1 cellular context compared by ENCODE assay signal in the genomic region with DNA sequence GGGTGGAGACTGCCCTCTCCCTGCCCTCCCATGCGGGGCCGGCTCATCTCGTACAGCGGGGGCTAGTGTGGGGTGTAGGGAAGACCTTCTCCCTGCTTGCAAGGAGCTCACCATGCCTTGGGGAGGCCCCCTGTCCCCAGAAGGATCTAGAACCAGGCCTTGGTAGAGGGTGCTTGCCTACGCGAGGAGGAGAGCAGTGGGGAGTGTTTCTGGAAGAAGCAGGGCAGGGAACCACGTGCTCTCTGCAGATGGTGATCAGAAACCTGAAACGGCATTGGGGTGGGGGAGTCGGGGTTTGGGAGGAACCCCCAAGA.
TF ChIP-seq lines count a peak whose summit lies in the region.

No MANE protein-coding gene starts in this region.

TF ChIP-seq in SK-N-SH, 30 proteins besides CTCF, POLR2A, EP300 and RAD21 (continued from another document):
- TF ChIP-seq ELF1 (IDR thresholded peaks at IDR 0.05) (no peak), GABPA (IDR thresholded peaks at IDR 0.05; ENCODE audit: low read depth) (no peak), SMC3 (IDR thresholded peaks at IDR 0.05; ENCODE audit: low read depth, low read length) (no peak)
